Comparison of ENCODE assay signal across 12 cellular contexts in genomic region chr10:103543617-103544525, GRCh38. TPM values are rescaled to one million over a fixed set of nuclear protein-coding genes. Genes with fewer than 3 reads are reported as not detected.
DNase-seq lines count a peak whose midpoint lies in the region; ATAC-seq, FAIRE-seq and TF ChIP-seq lines count a peak whose summit lies in the region.
"Had no signal": no experiment of that assay in that cellular context is flagged by ENCODE, and none has a peak within 500 bp of the region (broad histone marks: within the 10 kb centered on the region; RNA-seq: fewer than 3 reads in every experiment).

No MANE protein-coding gene starts in this region.

- H3K27ac ChIP-seq in HepG2 (ENCODE audit: extremely low read length, insufficient read depth, low read length): no peak overlapping the region
- H3K27ac ChIP-seq in right lobe of liver: no peak overlapping the region
- H3K27ac ChIP-seq in RWPE2 (ENCODE audit: poor library complexity, severe bottlenecking): no peak overlapping the region
- H3K27ac ChIP-seq: colonic mucosa, upper lobe of left lung had no signal

- TF ChIP-seq EP300 in HepG2 (IDR thresholded peaks at IDR 0.05; ENCODE audit: low read depth in 2 of 2, low read length in 2 of 2): no peak
- TF ChIP-seq EP300 in HepG2 (CRISPR knock-in tag; IDR thresholded peaks at IDR 0.05; ENCODE audit: borderline replicate concordance): no peak

- no peak overlapping the region for H3K4me3 ChIP-seq in HepG2 (replicated peaks in 1 of 3; ENCODE audit: insufficient read depth in 1 of 3, low read depth in 2 of 3, low read length in 3 of 3)
- H3K4me3 ChIP-seq in right lobe of liver: no peak overlapping the region
- no peak overlapping the region for H3K4me3 ChIP-seq in RWPE2 (ENCODE audit: severe bottlenecking)

- H3K36me3 ChIP-seq in HepG2 (replicated peaks in 1 of 2; ENCODE audit: control insufficient read depth in 1 of 2, insufficient read depth in 2 of 2, low read length in 2 of 2) (no peaks in the 10 kb centered on the region), right lobe of liver (no peaks in the 10 kb centered on the region), RWPE2 (ENCODE audit: low read depth) (no peaks in the 10 kb centered on the region)
- H3K36me3 ChIP-seq: colonic mucosa, upper lobe of left lung had no signal

- no TSS peak for BruUV-seq in HepG2 (replicated peaks; lab: Mats Ljungman, UMichigan)

- H3K27me3 ChIP-seq in HepG2 (ENCODE audit: control insufficient read depth in 1 of 2, insufficient read depth in 2 of 2, low read length in 2 of 2) (peaks cover 4 to 52% of the 10 kb centered on the region in 2 experiments; a peak in 3 of 5 replicates), right lobe of liver (no peaks in the 10 kb centered on the region), RWPE2 (ENCODE audit: insufficient read depth, poor library complexity, severe bottlenecking) (no peaks in the 10 kb centered on the region)
- H3K27me3 ChIP-seq: colonic mucosa, upper lobe of left lung had no signal

- peak; percentile 37; the same call in 2 of the 3 replicates for ATAC-seq in HepG2
- ATAC-seq in right lobe of liver: no peak
- ATAC-seq in RWPE2 (ENCODE audit: low read depth): 0 out of 3 replicates have a peak, but pooled peaks have one; percentile 11
- ATAC-seq in left lobe of liver: no peak
- no peak for ATAC-seq in GM19324 (IDR thresholded peaks at IDR 0.05; ENCODE audit: low FRiP score, unreplicated experiment)

- peaks cover 18% of the 10 kb centered on the region for H3K4me1 ChIP-seq in HepG2 (ENCODE audit: insufficient read depth, low read length)
- H3K4me1 ChIP-seq in right lobe of liver: peaks cover 0 to 24% (median 11%) of the 10 kb centered on the region in 4 donors
- no peaks in the 10 kb centered on the region for H3K4me1 ChIP-seq in RWPE2 (ENCODE audit: insufficient read depth, poor library complexity, severe bottlenecking)

- TF ChIP-seq RAD21 in HepG2 (CRISPR knock-in tag; IDR thresholded peaks at IDR 0.05): no peak

- CTCF ChIA-PET in HepG2 (lab: Yijun Ruan, JAX; ENCODE audit: low intra/inter-chr PET ratio, low total read pairs): no interaction called here

- H3K9me3 ChIP-seq in HepG2 (ENCODE audit: low read length) (no peaks in the 10 kb centered on the region), right lobe of liver (no peaks in the 10 kb centered on the region), RWPE2 (ENCODE audit: severe bottlenecking) (no peaks in the 10 kb centered on the region)
- H3K9me3 ChIP-seq: colonic mucosa, upper lobe of left lung had no signal

- intact Hi-C loops in HepG2 (cut with micrococcal nuclease; ENCODE audit: unreplicated experiment): loop anchor here (1.0 kb wide), 1 partner anchor 13 kb away; no protein-coding TSS in a partner anchor
- intact Hi-C loops in right lobe of liver (cut with DNase I): no loop called here

- TF ChIP-seq CTCF in HepG2 (CRISPR knock-in tag; IDR thresholded peaks at IDR 0.05): no peak
- no peak for TF ChIP-seq CTCF in right lobe of liver (IDR thresholded peaks at IDR 0.05)
- no peak for TF ChIP-seq CTCF in RWPE2 (IDR thresholded peaks at IDR 0.05; ENCODE audit: poor library complexity, severe bottlenecking)

- H3K9ac ChIP-seq in HepG2 (ENCODE audit: insufficient read depth, low read depth, low read length): no peak overlapping the region

- POLR2A ChIA-PET in HepG2 (lab: Yijun Ruan, JAX): no interaction called here

- TF ChIP-seq POLR2A in HepG2 (IDR thresholded peaks at IDR 0.05; ENCODE audit: insufficient read depth in 1 of 2, low read depth in 2 of 2, low read length in 2 of 2) (no peak), right lobe of liver (IDR thresholded peaks at IDR 0.05) (no peak)

- no peaks in the 10 kb centered on the region for H4K20me1 ChIP-seq in HepG2 (ENCODE audit: insufficient read depth, low read length)

- H3K4me2 ChIP-seq in HepG2 (ENCODE audit: low read depth, low read length): no peak overlapping the region

- DNase-seq in HepG2 (ENCODE audit: low spot score): no peak
- no peak for DNase-seq in right lobe of liver
- peak; percentile 19 for DNase-seq in RWPE2 (ENCODE audit: low spot score)
- peak; percentile 43 for DNase-seq in left lobe of liver (ENCODE audit: low spot score)
- DNase-seq in hippocampal formation (lab: John Stamatoyannopoulos, UW): no peak
- no peak for DNase-seq in AG08395 (ENCODE audit: low spot score)
- DNase-seq in HCEC 1CT: no peak
- DNase-seq: AML-193, upper lobe of left lung had no signal

- WGBS in HepG2 (ENCODE audit: low lambda C conversion rate): 43% methylated on average over 9 of the region's 9 CpGs
- 87% methylated on average over 6 of the region's 9 CpGs for WGBS in right lobe of liver (ENCODE audit: insufficient coverage, low coverage, low lambda C conversion rate, missing lambda C conversion rate)

- FAIRE-seq in HepG2 (lab: Jason Lieb, UNC): no peak

- H2AFZ ChIP-seq in HepG2 (ENCODE audit: low read length): no peak overlapping the region

- no peaks in the 10 kb centered on the region for H3K79me2 ChIP-seq in HepG2 (ENCODE audit: insufficient read depth, low read length)

- in situ Hi-C loops in HepG2 (cut with HindIII; ENCODE audit: extremely low pct_ligation_motif_present, low pct_unique_long_range_greater_than_20kb): no loop called here

TF ChIP-seq in HepG2, 621 proteins besides CTCF, POLR2A, EP300 and RAD21:
- TF ChIP-seq SALL1 (CRISPR knock-in tag; IDR thresholded peaks at IDR 0.05) (no peak), RELA (CRISPR knock-in tag; IDR thresholded peaks at IDR 0.05) (no peak), FOXA1 (IDR thresholded peaks at IDR 0.05) (no peak), FOXA1 (CRISPR knock-in tag; IDR thresholded peaks at IDR 0.05) (no peak), ZNF326 (CRISPR knock-in tag; IDR thresholded peaks at IDR 0.05; ENCODE audit: borderline replicate concordance) (no peak), PHF5A (CRISPR knock-in tag; IDR thresholded peaks at IDR 0.05; ENCODE audit: low read depth, unreplicated experiment) (no peak), PCBP1 (IDR thresholded peaks at IDR 0.05; ENCODE audit: borderline replicate concordance, low read depth, low read length) (no peak), THAP7 (CRISPR knock-in tag; IDR thresholded peaks at IDR 0.05) (no peak)
TF ChIP-seq in HepG2: peak in this region for 0.

RNA-seq across cellular contexts. Expression of gene NEURL1, which starts 50.4 kb away (rescaled TPM):
- total RNA-seq in HepG2 (2016; rRNA removed; fragmentation: Illumina TruSeq; extraction: Trizol) (not detected in 2 replicates), right lobe of liver (1 to 10 TPM in 2 of 6 experiments, under 1 TPM in 3, not detected in 1; 0.10 to 1.6 (median 0.83) TPM), left lobe of liver (1.7 TPM)
- total RNA-seq in HepG2 (2016; cell fraction: cytosol; rRNA removed; fragmentation: Illumina TruSeq; extraction: Trizol; ENCODE audit: low read depth): not detected in 2 replicates
- total RNA-seq in HepG2 (2016; cell fraction: insoluble cytoplasmic fraction; rRNA removed; fragmentation: Illumina TruSeq; extraction: Trizol): not detected in 2 replicates
- not detected in 2 replicates for total RNA-seq in HepG2 (2016; cell fraction: membrane; rRNA removed; fragmentation: Illumina TruSeq; extraction: Trizol)
- total RNA-seq in HepG2 (2016; cell fraction: nucleus; rRNA removed; fragmentation: Illumina TruSeq; extraction: Trizol): not detected in 2 replicates
- 0.01 TPM in 1 of 2 replicates, not detected in the other for polyA plus RNA-seq in HepG2 (2011; rRNA removed)
- 0.01 and 0.03 TPM in 2 replicates for polyA plus RNA-seq in HepG2 (2011; cell fraction: cytosol; rRNA removed)
- 0.14 and 0.18 TPM in 2 replicates for polyA plus RNA-seq in HepG2 (2011; cell fraction: nucleus; rRNA removed)
- polyA plus RNA-seq in HepG2 (2012): 0.08 and 0.13 TPM in 2 replicates
- polyA plus RNA-seq in HepG2 (2016; cell fraction: cytosol; fragmentation: Illumina TruSeq; extraction: Trizol; ENCODE audit: low read depth): not detected in 2 replicates
- polyA plus RNA-seq in HepG2 (2016; cell fraction: insoluble cytoplasmic fraction; fragmentation: Illumina TruSeq; extraction: Trizol; ENCODE audit: low read depth): not detected in 2 replicates
- not detected in 2 replicates for polyA plus RNA-seq in HepG2 (2016; cell fraction: membrane; fragmentation: Illumina TruSeq; extraction: Trizol; ENCODE audit: low read depth)
- not detected in 2 replicates for polyA plus RNA-seq in HepG2 (2016; cell fraction: nucleus; fragmentation: Illumina TruSeq; extraction: Trizol; ENCODE audit: insufficient read depth, low read depth)
- polyA minus RNA-seq in HepG2 (2011; rRNA and poly(A)+ RNA removed; ENCODE audit: low replicate concordance): 10.5 TPM in 1 of 2 replicates, not detected in the other
- 0.18 TPM in 1 of 2 replicates, not detected in the other for polyA minus RNA-seq in HepG2 (2011; cell fraction: cytosol; rRNA and poly(A)+ RNA removed)
- not detected in 2 replicates for polyA minus RNA-seq in HepG2 (2011; cell fraction: nucleus; rRNA and poly(A)+ RNA removed)
- total RNA-seq: fibroblast of lung had no signal

Comparison
In these comparisons a context has a peak if more than half of its experiments do, and no peak if none do; other contexts are left out.
1. ATAC-seq: peak in HepG2 (single experiment) and RWPE2 (single experiment); none in right lobe of liver (0 of 4), left lobe of liver (single experiment) and GM19324 (single experiment).
2. DNase-seq: peak in RWPE2 (single experiment) and left lobe of liver (single experiment); none in HepG2 (single experiment), right lobe of liver (0 of 3), hippocampal formation (0 of 2), AG08395 (single experiment) and HCEC 1CT (single experiment).